In the genomic region with DNA sequence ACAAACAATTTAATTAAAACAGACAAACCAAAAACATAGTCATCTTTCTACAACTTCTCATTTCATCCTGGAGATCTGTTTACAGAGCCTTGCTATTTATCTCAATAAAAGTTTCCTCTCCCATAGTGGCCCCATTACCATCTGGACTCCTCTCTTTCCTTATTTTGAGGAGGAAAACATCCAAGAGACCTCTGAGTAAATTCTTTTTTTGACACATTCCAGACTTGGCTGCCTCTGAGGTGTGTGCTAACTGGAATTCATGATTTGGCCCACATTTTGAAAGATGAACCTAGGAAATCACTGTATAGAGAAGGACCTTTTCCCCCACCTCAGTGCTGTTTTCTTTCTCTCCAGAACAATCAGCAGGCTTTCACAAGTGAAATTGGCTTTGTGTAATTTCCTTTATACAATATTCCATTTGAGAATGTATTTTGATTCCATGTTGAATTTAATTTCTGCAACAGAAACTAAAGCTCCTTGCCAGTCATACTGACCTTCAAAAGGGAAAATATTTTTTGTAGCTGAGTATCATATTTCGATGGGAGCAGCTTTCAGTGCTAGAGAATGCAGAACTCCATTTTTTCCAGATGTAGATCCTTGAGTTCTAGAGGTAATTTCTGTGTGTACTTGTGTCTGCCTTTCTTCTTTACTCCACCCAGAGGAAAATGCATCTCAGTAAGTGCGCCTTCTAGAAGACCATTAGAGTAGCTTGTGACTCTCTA, we compare ENCODE assay signal across 19 cellular contexts.
DNase-seq lines count a peak whose midpoint lies in the region; ATAC-seq and TF ChIP-seq lines count a peak whose summit lies in the region.
"Had no signal": no experiment of that assay in that cellular context is flagged by ENCODE, and none has a peak within 500 bp of the region (broad histone marks: within the 10 kb centered on the region; RNA-seq: fewer than 3 reads in every experiment).

No MANE protein-coding gene starts in this region.

- no peak overlapping the region for H3K4me3 Mint-ChIP-seq in brain
- H3K4me3 Mint-ChIP-seq: activated T-cell treated with anti-CD3 and anti-CD28 coated beads, Interleukin-2, amount 50 U/mL, for 72 hours; neural crest cell had no signal

- ATAC-seq in upper lobe of right lung (no peak), GM21576 (IDR thresholded peaks at IDR 0.05; ENCODE audit: unreplicated experiment) (no peak)
- ATAC-seq: activated T-cell treated with anti-CD3 and anti-CD28 coated beads, Interleukin-2, amount 50 U/mL, for 72 hours; HepG2 had no signal

- intact Hi-C loops in tibial artery (cut with DNase I; ENCODE audit: low total_unique reads) = no loop called here
- intact Hi-C loops in upper lobe of right lung (cut with DNase I) = no loop called here

- peak overlapping the region in 3 of 5 experiments; percentile 26 to 61 (median 48) for H3K27ac Mint-ChIP-seq in brain
- H3K27ac Mint-ChIP-seq: activated T-cell treated with anti-CD3 and anti-CD28 coated beads, Interleukin-2, amount 50 U/mL, for 72 hours had no signal

- TF ChIP-seq CTCF in brain (conservative IDR thresholded peaks at IDR 0.05) = no peak
- no peak for TF ChIP-seq CTCF in tibial artery (IDR thresholded peaks at IDR 0.05)
- no peak for TF ChIP-seq CTCF in upper lobe of right lung (IDR thresholded peaks at IDR 0.05)

- H3K4me1 ChIP-seq in mesodermal cell (ENCODE audit: control insufficient read depth, insufficient read depth, low read length, poor library complexity, severe bottlenecking) (peaks cover 4% of the 10 kb centered on the region), tibial artery (peaks cover 0 to 40% (median 10%) of the 10 kb centered on the region in 4 donors), upper lobe of right lung (peaks cover 1% of the 10 kb centered on the region)
- H3K4me1 ChIP-seq: BLaER1 treated with 17β-estradiol and CSF1 and Interleukin-3, amounts not matched to agents 10 nM and 100 nM had no signal

- DNase-seq in tibial artery (no peak), upper lobe of right lung (no peak), cerebellar nuclear complex (lab: John Stamatoyannopoulos, UW) (no peak)
- DNase-seq: activated T-cell treated with anti-CD3 and anti-CD28 coated beads, Interleukin-2, amount 50 U/mL, for 72 hours; DMS79 treated with DMSO at 0.1 percent for 48 hours; hypothalamus; left ventricle myocardium superior; NCI-H1092 treated with DMSO at 0.1 percent for 48 hours; right cardiac atrium; Right ventricle myocardium superior; stimulated activated CD8-positive, alpha-beta memory T cell treated with anti-CD3 and anti-CD28 coated beads, Interleukin-4, amount 100 ng/mL, for 48 hours had no signal

- H3K27me3 Mint-ChIP-seq in brain = no peaks in the 10 kb centered on the region

- peaks cover 7% of the 10 kb centered on the region for H3K4me1 Mint-ChIP-seq in brain
- H3K4me1 Mint-ChIP-seq: neural crest cell had no signal

- no peak for TF ChIP-seq RAD21 in Ishikawa (IDR thresholded peaks at IDR 0.05; ENCODE audit: low read depth)

- 75% methylated on average over 1 of the region's 2 CpGs; no CpG with 5 or more reads in 1 of the 2 experiments for WGBS in mesodermal cell (ENCODE audit: insufficient coverage in 2 of 2), 2 experiments

- H3K27ac ChIP-seq in mesodermal cell (ENCODE audit: low read depth, low read length, severe bottlenecking) (peak overlapping the region; percentile 47), tibial artery (peak overlapping the region; percentile 52 to 73), upper lobe of right lung (no peak overlapping the region)
- H3K27ac ChIP-seq: BLaER1 treated with 17β-estradiol and CSF1 and Interleukin-3, amounts not matched to agents 10 nM and 100 nM had no signal

- H3K4me3 ChIP-seq in mesodermal cell (ENCODE audit: extremely low read depth, insufficient read depth, low read length, poor library complexity, severe bottlenecking) = no peak overlapping the region
- H3K4me3 ChIP-seq in tibial artery = no peak overlapping the region
- no peak overlapping the region for H3K4me3 ChIP-seq in upper lobe of right lung
- H3K4me3 ChIP-seq: BLaER1 treated with 17β-estradiol and CSF1 and Interleukin-3, amounts not matched to agents 10 nM and 100 nM; tibial nerve had no signal

- H3K9me3 Mint-ChIP-seq in brain = no peaks in the 10 kb centered on the region
- H3K9me3 Mint-ChIP-seq: activated T-cell treated with anti-CD3 and anti-CD28 coated beads, Interleukin-2, amount 50 U/mL, for 72 hours; neural crest cell had no signal

- no peaks in the 10 kb centered on the region for H3K27me3 ChIP-seq in tibial artery
- H3K27me3 ChIP-seq in upper lobe of right lung = no peaks in the 10 kb centered on the region
- H3K27me3 ChIP-seq: BLaER1 treated with 17β-estradiol and CSF1 and Interleukin-3, amounts not matched to agents 10 nM and 100 nM; tibial nerve had no signal

- no peaks in the 10 kb centered on the region for H3K9me3 ChIP-seq in mesodermal cell (ENCODE audit: control insufficient read depth, low read length)
- no peaks in the 10 kb centered on the region for H3K9me3 ChIP-seq in tibial artery
- H3K9me3 ChIP-seq in upper lobe of right lung = no peaks in the 10 kb centered on the region
- H3K9me3 ChIP-seq: BLaER1 treated with 17β-estradiol and CSF1 and Interleukin-3, amounts not matched to agents 10 nM and 100 nM; tibial nerve had no signal

- no peak for TF ChIP-seq EP300 in Ishikawa (IDR thresholded peaks at IDR 0.05; ENCODE audit: borderline replicate concordance)

- H3K36me3 ChIP-seq in mesodermal cell (ENCODE audit: control insufficient read depth, insufficient read depth, low read length) (peaks cover 7% of the 10 kb centered on the region), tibial artery (peaks cover 0 to 31% (median 14%) of the 10 kb centered on the region in 3 donors), upper lobe of right lung (peaks cover 14% of the 10 kb centered on the region)

- H3K36me3 Mint-ChIP-seq in brain = peaks cover 28% of the 10 kb centered on the region

TF ChIP-seq in Ishikawa, 13 proteins besides CTCF, POLR2A, EP300 and RAD21:
- TF ChIP-seq NFIC (IDR thresholded peaks at IDR 0.05) = peak; percentile 9; the same call in 1 of the 2 replicates
- TF ChIP-seq TEAD4 (IDR thresholded peaks at IDR 0.05) = no peak
